In the genomic region with DNA sequence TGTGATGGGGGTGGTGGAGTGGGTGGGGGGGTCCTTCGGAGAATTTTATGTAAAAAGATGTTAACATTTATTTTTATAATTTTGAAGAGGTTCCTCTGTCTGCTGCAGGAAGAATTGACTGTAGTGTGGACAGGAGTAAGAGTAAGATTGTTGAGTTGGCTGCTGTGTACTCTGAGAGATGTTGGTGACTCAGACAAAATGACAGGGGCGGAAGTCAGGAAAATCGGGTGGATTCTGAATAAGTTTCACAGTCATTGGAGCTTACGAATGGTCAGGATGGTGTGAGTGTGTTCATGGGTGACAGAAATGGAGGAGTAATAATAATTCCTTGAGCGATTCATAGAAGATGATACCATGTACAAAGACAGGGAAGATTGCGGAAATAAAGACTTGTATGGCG, we compare ENCODE assay signal across 12 cellular contexts.
DNase-seq lines count a peak whose midpoint lies in the region; ATAC-seq lines count a peak whose summit lies in the region.
"Had no signal": no experiment of that assay in that cellular context is flagged by ENCODE, and none has a peak within 500 bp of the region (broad histone marks: within the 10 kb centered on the region; RNA-seq: fewer than 3 reads in every experiment).

No MANE protein-coding gene starts in this region.

- no peaks in the 10 kb centered on the region for H3K4me1 ChIP-seq in effector memory CD4-positive, alpha-beta T cell (ENCODE audit: control insufficient read depth, insufficient read depth, low read length, poor library complexity, severe bottlenecking)

- no peak overlapping the region for H3K9ac ChIP-seq in SK-N-MC (ENCODE audit: insufficient read length)

- H3K9me3 ChIP-seq in SK-N-MC (ENCODE audit: low read depth, low read length), result no peaks in the 10 kb centered on the region
- H3K9me3 ChIP-seq in effector memory CD4-positive, alpha-beta T cell (ENCODE audit: control insufficient read depth, low read length), result no peaks in the 10 kb centered on the region

- H3K36me3 ChIP-seq in SK-N-MC (ENCODE audit: insufficient read depth, low read length), result no peaks in the 10 kb centered on the region
- H3K36me3 ChIP-seq in effector memory CD4-positive, alpha-beta T cell (ENCODE audit: control insufficient read depth, insufficient read depth, low read length), result no peaks in the 10 kb centered on the region

- peak; percentile 28 for DNase-seq in EL
- peak; percentile 58 for DNase-seq in HT1080 (ENCODE audit: low read depth)
- no peak for DNase-seq in SK-N-MC (ENCODE audit: low read depth, low spot score)
- DNase-seq in C1 segment of cervical spinal cord (lab: John Stamatoyannopoulos, UW), result no peak
- no peak for DNase-seq in effector memory CD4-positive, alpha-beta T cell
- DNase-seq: CD8-positive, alpha-beta T cell; COR-L47; DND-41 had no signal

- H3K27ac ChIP-seq in SK-N-MC, result peak overlapping the region; percentile 25; the same call in 1 of the 2 replicates
- no peak overlapping the region for H3K27ac ChIP-seq in effector memory CD4-positive, alpha-beta T cell (ENCODE audit: insufficient read depth, low read length, poor library complexity, severe bottlenecking)
- H3K27ac ChIP-seq: C4-2B had no signal

- H3K27me3 ChIP-seq in effector memory CD4-positive, alpha-beta T cell (replicated peaks; ENCODE audit: control insufficient read depth, insufficient read depth, low read length, poor library complexity, severe bottlenecking), result no peaks in the 10 kb centered on the region

- H3K4me3 ChIP-seq in SK-N-MC, result no peak overlapping the region
- no peak overlapping the region for H3K4me3 ChIP-seq in effector memory CD4-positive, alpha-beta T cell (ENCODE audit: insufficient read depth, low read depth, low read length, poor library complexity, severe bottlenecking)

- no peak for ATAC-seq in HG02759 (IDR thresholded peaks at IDR 0.05; ENCODE audit: unreplicated experiment)
- ATAC-seq in HG03378 (IDR thresholded peaks at IDR 0.05; ENCODE audit: unreplicated experiment), result no peak
- ATAC-seq: CD8-positive, alpha-beta T cell; HCT116 had no signal

Comparison
In these comparisons a context has a peak if more than half of its experiments do, and no peak if none do; other contexts are left out.
1. DNase-seq: peak in EL (single experiment) and HT1080 (single experiment); none in SK-N-MC (single experiment), C1 segment of cervical spinal cord (0 of 14) and effector memory CD4-positive, alpha-beta T cell (0 of 3).